1 cellular context compared by ENCODE assay signal in genomic region chr5:115634343-115635132, GRCh38.
TF ChIP-seq lines count a peak whose summit lies in the region.

No MANE protein-coding gene starts in this region.

TF ChIP-seq in HepG2, 621 proteins besides CTCF, POLR2A, EP300 and RAD21 (continued from another document and continues in another):
- TF ChIP-seq USF2 (IDR thresholded peaks at IDR 0.05; ENCODE audit: low read depth, low read length) (no peak), USF2 (CRISPR knock-in tag; IDR thresholded peaks at IDR 0.05; ENCODE audit: borderline replicate concordance) (no peak), SAP130 (CRISPR knock-in tag; IDR thresholded peaks at IDR 0.05; ENCODE audit: low read depth) (peak; percentile 51), NR2F6 (IDR thresholded peaks at IDR 0.05) (no peak), NR2F6 (CRISPR knock-in tag; IDR thresholded peaks at IDR 0.05) (0 out of 2 replicates have a peak, but pooled peaks have one; percentile 15), DRAP1 (CRISPR knock-in tag; IDR thresholded peaks at IDR 0.05) (peak; percentile 44; the same call in 1 of the 2 replicates), ONECUT2 (CRISPR knock-in tag; IDR thresholded peaks at IDR 0.05) (no peak), THAP7 (CRISPR knock-in tag; IDR thresholded peaks at IDR 0.05) (no peak), ARID4A (CRISPR knock-in tag; IDR thresholded peaks at IDR 0.05; ENCODE audit: borderline replicate concordance) (peak; percentile 15; the same call in 1 of the 2 replicates), LCORL (IDR thresholded peaks at IDR 0.05) (no peak), LCORL (CRISPR knock-in tag; IDR thresholded peaks at IDR 0.05) (0 out of 2 replicates have a peak, but pooled peaks have one; percentile 30), MYNN (CRISPR knock-in tag; IDR thresholded peaks at IDR 0.05; ENCODE audit: low read depth) (no peak), ZNF746 (CRISPR knock-in tag; IDR thresholded peaks at IDR 0.05) (no peak), SATB2 (CRISPR knock-in tag; IDR thresholded peaks at IDR 0.05) (no peak), HMG20A (CRISPR knock-in tag; IDR thresholded peaks at IDR 0.05; ENCODE audit: borderline replicate concordance) (peak; percentile 37; the same call in 1 of the 2 replicates), ZNF891 (CRISPR knock-in tag; IDR thresholded peaks at IDR 0.05) (no peak), MEIS2 (CRISPR knock-in tag; IDR thresholded peaks at IDR 0.05) (no peak), ZFP90 (CRISPR knock-in tag; IDR thresholded peaks at IDR 0.05; ENCODE audit: borderline replicate concordance) (no peak), FUBP1 (CRISPR knock-in tag; IDR thresholded peaks at IDR 0.05; ENCODE audit: borderline replicate concordance) (no peak), ZNF687 (CRISPR knock-in tag; IDR thresholded peaks at IDR 0.05) (no peak), ZBTB25 (CRISPR knock-in tag; IDR thresholded peaks at IDR 0.05) (peak; percentile 61; the same call in 1 of the 2 replicates), XRCC5 (optimal IDR thresholded peaks at IDR 0.05; ENCODE audit: low read length) (peak; percentile 45), ZNF350 (CRISPR knock-in tag; IDR thresholded peaks at IDR 0.05; ENCODE audit: borderline replicate concordance, low read depth) (no peak), ZNF724P (CRISPR knock-in tag; IDR thresholded peaks at IDR 0.05; ENCODE audit: borderline replicate concordance) (no peak), RERE (CRISPR knock-in tag; IDR thresholded peaks at IDR 0.05; ENCODE audit: low read depth) (no peak), ZNF674 (CRISPR knock-in tag; IDR thresholded peaks at IDR 0.05; ENCODE audit: low read depth) (no peak), MED1 (CRISPR knock-in tag; IDR thresholded peaks at IDR 0.05) (no peak), YY1 (IDR thresholded peaks at IDR 0.05; ENCODE audit: insufficient read depth, insufficient replicate concordance, low read depth, low read length) (peak; percentile 51), ZZZ3 (CRISPR knock-in tag; IDR thresholded peaks at IDR 0.05; ENCODE audit: borderline replicate concordance) (no peak), FOXP1 (IDR thresholded peaks at IDR 0.05) (no peak), FOXP1 (CRISPR knock-in tag; IDR thresholded peaks at IDR 0.05) (no peak), ZBTB3 (CRISPR knock-in tag; IDR thresholded peaks at IDR 0.05; ENCODE audit: borderline replicate concordance, low read depth) (no peak), IRF2 (CRISPR knock-in tag; IDR thresholded peaks at IDR 0.05) (peak; percentile 53; the same call in 1 of the 2 replicates), SOX5 (CRISPR knock-in tag; IDR thresholded peaks at IDR 0.05; ENCODE audit: borderline replicate concordance) (0 out of 2 replicates have a peak, but pooled peaks have one; percentile 7), BRF2 (CRISPR knock-in tag; IDR thresholded peaks at IDR 0.05) (no peak), POLR2AphosphoS5 (IDR thresholded peaks at IDR 0.05; ENCODE audit: low read depth, low read length) (peak; percentile 52; the same call in 1 of the 2 replicates), ZNF782 (CRISPR knock-in tag; IDR thresholded peaks at IDR 0.05; ENCODE audit: borderline replicate concordance) (no peak), KDM6A (CRISPR knock-in tag; IDR thresholded peaks at IDR 0.05; ENCODE audit: low read depth) (no peak), MZF1 (CRISPR knock-in tag; IDR thresholded peaks at IDR 0.05; ENCODE audit: borderline replicate concordance) (no peak), RAD51 (IDR thresholded peaks at IDR 0.05; ENCODE audit: borderline replicate concordance) (no peak), ZNF263 (CRISPR knock-in tag; IDR thresholded peaks at IDR 0.05) (no peak)
